ENCODE assay signal across 13 cellular contexts in genomic region chr9:92534199-92535159, GRCh38. TPM values are rescaled to one million over a fixed set of nuclear protein-coding genes. Genes with fewer than 3 reads are reported as not detected.
DNase-seq lines count a peak whose midpoint lies in the region; ATAC-seq and TF ChIP-seq lines count a peak whose summit lies in the region.
"Had no signal": no experiment of that assay in that cellular context is flagged by ENCODE, and none has a peak within 500 bp of the region (broad histone marks: within the 10 kb centered on the region; RNA-seq: fewer than 3 reads in every experiment).

No MANE protein-coding gene starts in this region.

- DNase-seq in GM10266 (ENCODE audit: extremely low spot score) (peak; percentile 16), brain microvascular endothelial cell (peak; percentile 5), omental fat pad (ENCODE audit: low spot score) (no peak), NCI-H1417 (lab: John Stamatoyannopoulos, UW) (no peak), left lung (no peak), C1 segment of cervical spinal cord (lab: John Stamatoyannopoulos, UW) (no peak)
- no peak for DNase-seq in activated naive CD4-positive, alpha-beta T cell (lab: John Stamatoyannopoulos, UW)
- DNase-seq: activated gamma-delta T cell treated with Interleukin-2 at 50 U/mL for 16 hours, SJCRH30 had no signal

- TF ChIP-seq CTCF in GM10266 (IDR thresholded peaks at IDR 0.05; ENCODE audit: control insufficient read depth, insufficient read depth, low read depth, missing control alignments) (no peak), brain microvascular endothelial cell (IDR thresholded peaks at IDR 0.05; ENCODE audit: low read depth, low read length, missing control alignments) (no peak), omental fat pad (IDR thresholded peaks at IDR 0.05) (no peak), left lung (IDR thresholded peaks at IDR 0.05) (no peak)

- H3K9me3 ChIP-seq in left lung = no peaks in the 10 kb centered on the region
- H3K9me3 ChIP-seq: SJCRH30 had no signal

- ATAC-seq in HG03108 (IDR thresholded peaks at IDR 0.05; ENCODE audit: unreplicated experiment) = peak; percentile 59
- ATAC-seq in omental fat pad (ENCODE audit: low FRiP score) = peak; percentile 75
- ATAC-seq in left lung = no peak
- ATAC-seq: stimulated activated effector memory CD8-positive, alpha-beta T cell treated with anti-CD3 and anti-CD28 coated beads, Interleukin-12 subunit alpha, Interleukin-12 subunit beta, amount 100 ng/mL, for 72 hours had no signal

- in situ Hi-C loops in brain microvascular endothelial cell (cut with HindIII; ENCODE audit: low pct_ligation_motif_present, low sequenced_read_pairs) = no loop called here

- intact Hi-C loops in left lung (cut with DNase I) = no loop called here

- no peaks in the 10 kb centered on the region for H3K36me3 ChIP-seq in brain microvascular endothelial cell (replicated peaks)
- H3K36me3 ChIP-seq in left lung = no peaks in the 10 kb centered on the region
- H3K36me3 ChIP-seq: SJCRH30 had no signal

- H3K27me3 ChIP-seq in brain microvascular endothelial cell (replicated peaks) (no peaks in the 10 kb centered on the region), left lung (no peaks in the 10 kb centered on the region)
- H3K27me3 ChIP-seq: SJCRH30 had no signal

- H3K4me1 ChIP-seq in left lung = peaks cover 0 to 29% of the 10 kb centered on the region in 2 donors

- H3K4me3 ChIP-seq in brain microvascular endothelial cell (ENCODE audit: low read depth, low read length) (no peak overlapping the region), left lung (peak overlapping the region in 1 of 2 donors; percentile 10)
- H3K4me3 ChIP-seq: SJCRH30 had no signal

- H3K27ac ChIP-seq in brain microvascular endothelial cell (no peak overlapping the region), left lung (peak overlapping the region in 1 of 2 donors; percentile 78)
- H3K27ac ChIP-seq: SJCRH30 had no signal

RNA-seq across cellular contexts. Expression of gene ECM2, which starts 1.3 kb away (rescaled TPM):
- total RNA-seq in omental fat pad (10 to 100 TPM; 45.6 to 80.6 (median 54.1) TPM), left lung (10 to 100 TPM in 1 of 2 donors, 1 to 10 TPM in 1; 3.8 to 20.2 TPM)
- total RNA-seq: H1, SJCRH30 had no signal

RNA-seq across cellular contexts. Expression of gene ASPN, which starts 52.2 kb away (rescaled TPM):
- 10 to 100 TPM in 2 of 4 donors, 1 to 10 TPM in 2; 4.8 to 17.7 (median 11.4) TPM for total RNA-seq in omental fat pad
- 10 to 100 TPM in 1 of 2 donors, 1 to 10 TPM in 1; 2.1 to 27.5 TPM for total RNA-seq in left lung
- total RNA-seq: Daoy, H1 had no signal

Comparison
In these comparisons a context has a peak if more than half of its experiments do, and no peak if none do; other contexts are left out.
1. DNase-seq: peak in GM10266 (single experiment) and brain microvascular endothelial cell (single experiment); none in omental fat pad (single experiment), NCI-H1417 (0 of 3), activated naive CD4-positive, alpha-beta T cell (0 of 4), left lung (0 of 2) and C1 segment of cervical spinal cord (0 of 14).